In genomic region chr4:113760852-113761681, GRCh38 we compare ENCODE assay signal across 8 cellular contexts. TPM values are rescaled to one million over a fixed set of nuclear protein-coding genes. Genes with fewer than 3 reads are reported as not detected.
DNase-seq lines count a peak whose midpoint lies in the region; ATAC-seq and TF ChIP-seq lines count a peak whose summit lies in the region.

No MANE protein-coding gene starts in this region.

- H3K27ac ChIP-seq in HL-60 (replicated peaks) (no peak overlapping the region), left ventricle myocardium inferior (replicated peaks) (peak overlapping the region; percentile 99)

- no peaks in the 10 kb centered on the region for H3K9me3 ChIP-seq in left ventricle myocardium inferior (replicated peaks)

- H3K4me3 ChIP-seq in HL-60 (replicated peaks; ENCODE audit: insufficient read depth, low read length) (peak overlapping the region; percentile 63), left ventricle myocardium inferior (peak overlapping the region; percentile 92)

- in situ Hi-C loops in Caki2 (cut with HindIII; ENCODE audit: low pct_unique_long_range_greater_than_20kb, low sequenced_read_pairs), result no loop called here

- peaks cover 6% of the 10 kb centered on the region for H3K36me3 ChIP-seq in left ventricle myocardium inferior

- intact Hi-C loops in left ventricle myocardium inferior (cut with micrococcal nuclease) (loop anchor here (5.0 to 10.0 kb wide), 2 partner anchors 214 to 366 kb away; no protein-coding TSS in a partner anchor), posterior vena cava (cut with DNase I) (loop anchor here (10.0 kb wide), 1 partner anchor 366 kb away; no protein-coding TSS in a partner anchor)

- DNase-seq in Caki2 (ENCODE audit: low read depth), result peak; percentile 83
- peak in 1 of 2 experiments; percentile 42 for DNase-seq in HL-60 (ENCODE audit: low read depth in 1 of 2, low spot score in 1 of 2)
- peak; percentile 39 for DNase-seq in amniotic stem cell (lab: John Stamatoyannopoulos, UW)
- DNase-seq in left ventricle myocardium inferior, result peak; percentile 84
- DNase-seq in posterior vena cava (ENCODE audit: low spot score), result peak; percentile 93
- DNase-seq in cerebellar nuclear complex (lab: John Stamatoyannopoulos, UW), result no peak

- TF ChIP-seq CTCF in HL-60 (IDR thresholded peaks at IDR 0.05; ENCODE audit: insufficient read depth, low read length) (no peak), left ventricle myocardium inferior (IDR thresholded peaks at IDR 0.05; ENCODE audit: borderline replicate concordance) (no peak)

- H3K4me1 ChIP-seq in left ventricle myocardium inferior, result peaks cover 68% of the 10 kb centered on the region

- ATAC-seq in GM19455 (IDR thresholded peaks at IDR 0.05; ENCODE audit: unreplicated experiment) (peak; percentile 28), SK-N-SH treated with all-trans-retinoic acid at 6 μM for 48 hours (peak; percentile 53)

- H3K27me3 ChIP-seq in HL-60 (ENCODE audit: insufficient read depth, poor library complexity, severe bottlenecking) (peaks cover 31% of the 10 kb centered on the region), left ventricle myocardium inferior (ENCODE audit: low read depth) (no peaks in the 10 kb centered on the region)

TF ChIP-seq in SK-N-SH treated with all-trans-retinoic acid at 6 μM for 48 hours, 23 proteins besides CTCF, POLR2A, EP300 and RAD21:
- no peak for TF ChIP-seq GLIS3 (CRISPR knock-in tag; IDR thresholded peaks at IDR 0.05)
- no peak for TF ChIP-seq ISL1 (CRISPR knock-in tag; IDR thresholded peaks at IDR 0.05)
- no peak for TF ChIP-seq ESRRG (CRISPR knock-in tag; IDR thresholded peaks at IDR 0.05)
- no peak for TF ChIP-seq SNAI2 (CRISPR knock-in tag; IDR thresholded peaks at IDR 0.05)
- no peak for TF ChIP-seq ZC3H10 (CRISPR knock-in tag; IDR thresholded peaks at IDR 0.05)
- no peak for TF ChIP-seq TSHZ2 (CRISPR knock-in tag; IDR thresholded peaks at IDR 0.05)
- no peak for TF ChIP-seq PATZ1 (CRISPR knock-in tag; IDR thresholded peaks at IDR 0.05; ENCODE audit: borderline replicate concordance)
- no peak for TF ChIP-seq POU6F1 (CRISPR knock-in tag; IDR thresholded peaks at IDR 0.05; ENCODE audit: borderline replicate concordance, low read depth)
- no peak for TF ChIP-seq TCF4 (CRISPR knock-in tag; IDR thresholded peaks at IDR 0.05; ENCODE audit: borderline replicate concordance)
- TF ChIP-seq CREB5 (CRISPR knock-in tag; IDR thresholded peaks at IDR 0.05; ENCODE audit: low read depth), result no peak
- no peak for TF ChIP-seq PPARA (CRISPR knock-in tag; IDR thresholded peaks at IDR 0.05; ENCODE audit: borderline replicate concordance)
- no peak for TF ChIP-seq BACH2 (CRISPR knock-in tag; IDR thresholded peaks at IDR 0.05; ENCODE audit: borderline replicate concordance)
- TF ChIP-seq CSDC2 (CRISPR knock-in tag; IDR thresholded peaks at IDR 0.05), result no peak

RNA-seq across cellular contexts. Expression of gene CAMK2D, which starts 0.5 kb away (rescaled TPM):
- 26.7 and 38.0 TPM in 2 replicates for total RNA-seq in Caki2 (2014; rRNA removed; shearing (Covaris generic); ENCODE audit: low replicate concordance)
- total RNA-seq in left ventricle myocardium inferior (223 TPM), posterior vena cava (10 to 100 TPM; 51.5 to 67.2 TPM)

Comparison
In these comparisons a context has a peak if more than half of its experiments do, and no peak if none do; other contexts are left out.
1. DNase-seq: peak in Caki2 (single experiment), amniotic stem cell (single experiment), left ventricle myocardium inferior (single experiment) and posterior vena cava (single experiment); none in cerebellar nuclear complex (0 of 2).